37 cellular contexts compared by ENCODE assay signal in genomic region chr1:228411548-228412430, GRCh38. TPM values are rescaled to one million over a fixed set of nuclear protein-coding genes. Genes with fewer than 3 reads are reported as not detected.
"Had no signal": no experiment of that assay in that cellular context is flagged by ENCODE, and none has a peak within 500 bp of the region (broad histone marks: within the 10 kb centered on the region; RNA-seq: fewer than 3 reads in every experiment).

No MANE protein-coding gene starts in this region.

- H3K27me3 ChIP-seq: cardiac muscle cell had no signal

- H3K27ac ChIP-seq: ascending aorta, cardiac muscle cell, RWPE1, VCaP had no signal

- H3K4me3 ChIP-seq: ascending aorta, cardiac muscle cell, MG63 had no signal

- H3K36me3 Mint-ChIP-seq: activated naive CD4-positive, alpha-beta T cell treated with anti-CD3 and anti-CD28 coated beads, Interleukin-2, amount 50 U/mL, for 24 hours; T-cell had no signal

- FAIRE-seq: RCC 7860 had no signal

- H3K9me3 ChIP-seq: ascending aorta, MG63 had no signal

- H3K27ac Mint-ChIP-seq: activated CD4-positive, alpha-beta memory T cell treated with anti-CD3 and anti-CD28 coated beads, Interleukin-2, amount 10 ng/mL, durations not matched to agents 7 days and 5 days; activated naive CD4-positive, alpha-beta T cell treated with anti-CD3 and anti-CD28 coated beads, Interleukin-2, amount 50 U/mL, for 24 hours; activated naive CD8-positive, alpha-beta T cell treated with anti-CD3 and anti-CD28 coated beads, Interleukin-2, amount 10 ng/mL, durations not matched to agents 7 days and 5 days; activated T-cell treated with anti-CD3 and anti-CD28 coated beads, Interleukin-2, amount 50 U/mL, for 72 hours; activated T-helper 17 cell treated with anti-CD3 and anti-CD28 coated beads, Interleukin-2, amount 50 U/mL, for 72 hours; T-cell had no signal

- H3K36me3 ChIP-seq: ascending aorta, cardiac muscle cell, MG63 had no signal

- H3K4me3 Mint-ChIP-seq: activated CD4-positive, alpha-beta memory T cell treated with anti-CD3 and anti-CD28 coated beads, Interleukin-2, amount 10 ng/mL, durations not matched to agents 7 days and 5 days; activated naive CD4-positive, alpha-beta T cell treated with anti-CD3 and anti-CD28 coated beads, Interleukin-2, amount 50 U/mL, for 24 hours; activated naive CD8-positive, alpha-beta T cell treated with anti-CD3 and anti-CD28 coated beads, Interleukin-2, amount 10 ng/mL, durations not matched to agents 7 days and 5 days; activated T-cell treated with anti-CD3 and anti-CD28 coated beads, Interleukin-2, amount 50 U/mL, for 72 hours; activated T-helper 17 cell treated with anti-CD3 and anti-CD28 coated beads, Interleukin-2, amount 50 U/mL, for 72 hours; central memory CD8-positive, alpha-beta T cell; T-cell had no signal

- H3K9me3 Mint-ChIP-seq: activated CD4-positive, alpha-beta memory T cell treated with anti-CD3 and anti-CD28 coated beads, Interleukin-2, amount 10 ng/mL, durations not matched to agents 7 days and 5 days; activated naive CD4-positive, alpha-beta T cell treated with anti-CD3 and anti-CD28 coated beads, Interleukin-2, amount 50 U/mL, for 24 hours; activated naive CD8-positive, alpha-beta T cell treated with anti-CD3 and anti-CD28 coated beads, Interleukin-2, amount 10 ng/mL, durations not matched to agents 7 days and 5 days; activated T-cell treated with anti-CD3 and anti-CD28 coated beads, Interleukin-2, amount 50 U/mL, for 72 hours; activated T-helper 17 cell treated with anti-CD3 and anti-CD28 coated beads, Interleukin-2, amount 50 U/mL, for 72 hours; central memory CD8-positive, alpha-beta T cell; T-cell had no signal

- H3K27me3 Mint-ChIP-seq: activated naive CD4-positive, alpha-beta T cell treated with anti-CD3 and anti-CD28 coated beads, Interleukin-2, amount 50 U/mL, for 24 hours had no signal

- DNase-seq: activated CD4-positive, alpha-beta memory T cell treated with anti-CD3 and anti-CD28 coated beads, Interleukin-2, amount 10 ng/mL, durations not matched to agents 7 days and 5 days; activated CD4-positive, alpha-beta T cell treated with anti-CD3 and anti-CD28 coated beads for 1 hour; activated CD4-positive, alpha-beta T cell treated with anti-CD3 and anti-CD28 coated beads for 48 hours; activated CD4-positive, CD25-positive, alpha-beta regulatory T cell; activated effector memory CD4-positive, alpha-beta T cell treated with anti-CD3 and anti-CD28 coated beads, Interleukin-2, amount 50 U/mL, for 16 hours; activated naive CD4-positive, alpha-beta T cell; activated naive CD8-positive, alpha-beta T cell treated with anti-CD3 and anti-CD28 coated beads, Interleukin-2, amount 10 ng/mL, durations not matched to agents 7 days and 5 days; activated T-cell treated with anti-CD3 and anti-CD28 coated beads, Interleukin-2, amount 50 U/mL, for 1 hour; activated T-cell treated with anti-CD3 and anti-CD28 coated beads, Interleukin-2, amount 50 U/mL, for 72 hours; amygdala; Kasumi-1; MG63; NCI-H1048; NCI-H1105 treated with DMSO at 0.1 percent for 48 hours; NCI-H1436; NCI-H1694; NCI-H2029; NCI-H510A; NCI-H526; NCI-H748 treated with DMSO at 0.1 percent for 48 hours; NK-92 treated with Interleukin-12 subunit alpha and Interleukin-12 subunit beta, amount 100 ng/mL, for 24 hours; SIG-M5; T-cell; T-helper 2 cell; T-helper 9 cell had no signal

- ATAC-seq: activated T-cell treated with anti-CD3 and anti-CD28 coated beads, Interleukin-2, amount 50 U/mL, for 72 hours; activated T-helper 17 cell treated with anti-CD3 and anti-CD28 coated beads, Interleukin-2, amount 50 U/mL, for 72 hours; PC-3; Right ventricle myocardium inferior; SK-N-SH treated with all-trans-retinoic acid at 6 μM for 48 hours; T-cell had no signal

RNA-seq across cellular contexts. Expression of gene TRIM17, which starts 4.9 kb away (rescaled TPM):
- total RNA-seq: ascending aorta, PC-3, SK-MEL-5 had no signal
